Comparison of ENCODE assay signal across 13 cellular contexts in the genomic region with DNA sequence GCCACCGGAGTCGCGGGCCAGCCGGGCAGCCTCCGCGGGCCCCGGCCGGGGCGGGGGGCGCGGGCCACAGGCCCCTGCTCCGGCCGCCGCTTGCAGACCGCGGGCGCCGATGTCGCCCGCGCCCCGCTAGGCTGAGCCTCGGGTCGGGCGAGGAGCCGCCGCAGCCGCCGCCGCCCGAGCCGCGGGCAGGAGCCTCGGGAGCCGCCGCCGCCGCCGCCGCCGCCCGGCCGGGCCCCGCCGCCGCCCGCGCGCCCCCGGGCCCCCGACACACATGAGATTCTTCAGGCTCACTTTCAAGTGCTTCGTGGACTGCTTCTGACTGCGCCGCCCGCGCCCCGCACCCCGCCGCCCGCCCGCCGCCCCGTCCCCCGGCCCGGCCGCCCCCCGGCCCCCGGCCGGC. TPM values are rescaled to one million over a fixed set of nuclear protein-coding genes. Genes with fewer than 3 reads are reported as not detected.
DNase-seq lines count a peak whose midpoint lies in the region; ATAC-seq and TF ChIP-seq lines count a peak whose summit lies in the region.
"Had no signal": no experiment of that assay in that cellular context is flagged by ENCODE, and none has a peak within 500 bp of the region (broad histone marks: within the 10 kb centered on the region; RNA-seq: fewer than 3 reads in every experiment).

No MANE protein-coding gene starts in this region.

- no peak overlapping the region for H3K27ac Mint-ChIP-seq in effector memory CD8-positive, alpha-beta T cell
- H3K27ac Mint-ChIP-seq in stimulated activated effector memory CD8-positive, alpha-beta T cell treated with anti-CD3 and anti-CD28 coated beads, Interleukin-12 subunit alpha, Interleukin-12 subunit beta, amount 100 ng/mL, for 72 hours = no peak overlapping the region
- H3K27ac Mint-ChIP-seq in T-helper 2 cell treated with Interferon-gamma antibody and Interleukin-4, amounts not matched to agents 5 μg/mL and 100 μg/mL, for 36 hours = no peak overlapping the region
- H3K27ac Mint-ChIP-seq: activated naive CD8-positive, alpha-beta T cell treated with anti-CD3 and anti-CD28 coated beads, Interleukin-2, amount 50 U/mL, for 24 hours had no signal

- H3K9me3 Mint-ChIP-seq in activated T-cell treated with anti-CD3 and anti-CD28 coated beads, Interleukin-2, amount 50 U/mL, for 4 hours = no peaks in the 10 kb centered on the region
- no peaks in the 10 kb centered on the region for H3K9me3 Mint-ChIP-seq in effector memory CD8-positive, alpha-beta T cell
- no peaks in the 10 kb centered on the region for H3K9me3 Mint-ChIP-seq in stimulated activated effector memory CD8-positive, alpha-beta T cell treated with anti-CD3 and anti-CD28 coated beads, Interleukin-12 subunit alpha, Interleukin-12 subunit beta, amount 100 ng/mL, for 72 hours
- H3K9me3 Mint-ChIP-seq in T-helper 2 cell treated with Interferon-gamma antibody and Interleukin-4, amounts not matched to agents 5 μg/mL and 100 μg/mL, for 36 hours = no peaks in the 10 kb centered on the region
- H3K9me3 Mint-ChIP-seq: activated naive CD8-positive, alpha-beta T cell treated with anti-CD3 and anti-CD28 coated beads, Interleukin-2, amount 50 U/mL, for 24 hours had no signal

- H3K4ac ChIP-seq in IMR-90 (ENCODE audit: low read depth, low read length) = no peak overlapping the region

- no TSS peak for BruUV-seq in IMR-90 (replicated peaks; lab: Mats Ljungman, UMichigan)

- TF ChIP-seq RAD21 in IMR-90 (IDR thresholded peaks at IDR 0.05; ENCODE audit: low read length) = no peak

- no peaks in the 10 kb centered on the region for H3K4me1 Mint-ChIP-seq in activated T-cell treated with anti-CD3 and anti-CD28 coated beads, Interleukin-2, amount 50 U/mL, for 4 hours (ENCODE audit: low read depth)
- H3K4me1 Mint-ChIP-seq in effector memory CD8-positive, alpha-beta T cell (ENCODE audit: low read depth in 2 of 2) = no peaks in the 10 kb centered on the region
- no peaks in the 10 kb centered on the region for H3K4me1 Mint-ChIP-seq in stimulated activated effector memory CD8-positive, alpha-beta T cell treated with anti-CD3 and anti-CD28 coated beads, Interleukin-12 subunit alpha, Interleukin-12 subunit beta, amount 100 ng/mL, for 72 hours
- no peaks in the 10 kb centered on the region for H3K4me1 Mint-ChIP-seq in T-helper 2 cell treated with Interferon-gamma antibody and Interleukin-4, amounts not matched to agents 5 μg/mL and 100 μg/mL, for 36 hours (ENCODE audit: low read depth)
- H3K4me1 Mint-ChIP-seq: activated naive CD8-positive, alpha-beta T cell treated with anti-CD3 and anti-CD28 coated beads, Interleukin-2, amount 50 U/mL, for 24 hours had no signal

- H3K4me2 ChIP-seq in IMR-90 (ENCODE audit: low read depth, low read length) = no peak overlapping the region

- H2AK5ac ChIP-seq in IMR-90 (ENCODE audit: low read depth, low read length) = no peak overlapping the region

- peak overlapping the region; percentile 38; the same call in 1 of the 2 replicates for H3K4me3 ChIP-seq in IMR-90 (ENCODE audit: insufficient read depth, low read depth, low read length)
- H3K4me3 ChIP-seq in uterus = no peak overlapping the region

- H3K36me3 ChIP-seq in IMR-90 (ENCODE audit: control insufficient read depth, insufficient read depth, low read length) (peaks cover 4% of the 10 kb centered on the region), uterus (no peaks in the 10 kb centered on the region)

- no peaks in the 10 kb centered on the region; the same call in 1 of the 2 replicates for H3K27me3 ChIP-seq in IMR-90 (ENCODE audit: control insufficient read depth, insufficient read depth, low read length)
- H3K27me3 ChIP-seq in uterus = no peaks in the 10 kb centered on the region

- DNase-seq in activated T-cell treated with anti-CD3 and anti-CD28 coated beads, Interleukin-2, amount 50 U/mL, for 4 hours = no peak
- DNase-seq in activated T-cell treated with anti-CD3 and anti-CD28 coated beads, Interleukin-2, amount 50 U/mL, for 1 hour = no peak
- no peak for DNase-seq in IMR-90
- DNase-seq in effector memory CD8-positive, alpha-beta T cell = no peak
- no peak for DNase-seq in stimulated activated effector memory CD8-positive, alpha-beta T cell treated with anti-CD3 and anti-CD28 coated beads, Interleukin-12 subunit alpha, Interleukin-12 subunit beta, amount 100 ng/mL, for 72 hours (ENCODE audit: low spot score in 2 of 2)
- DNase-seq in uterus = no peak
- no peak for DNase-seq in NCI-H345 treated with DMSO at 0.1 percent for 48 hours (lab: John Stamatoyannopoulos, UW; ENCODE audit: unreplicated experiment)
- no peak for DNase-seq in T-helper 2 cell treated with Interferon-gamma antibody and Interleukin-4, amounts not matched to agents 5 μg/mL and 100 μg/mL, for 36 hours (ENCODE audit: low spot score)
- DNase-seq: activated CD4-positive, CD25-positive, alpha-beta regulatory T cell; Karpas-422 had no signal

- intact Hi-C loops in IMR-90 (cut with micrococcal nuclease) (no loop called here), uterus (cut with DNase I; ENCODE audit: low total_unique reads) (no loop called here)

- peak; percentile 19 to 22 for ATAC-seq in activated T-cell treated with anti-CD3 and anti-CD28 coated beads, Interleukin-2, amount 50 U/mL, for 4 hours
- ATAC-seq in IMR-90 (ENCODE audit: low read depth) = peak; percentile 15
- peak; percentile 47 for ATAC-seq in effector memory CD8-positive, alpha-beta T cell (replicated peaks)
- peak; percentile 17 for ATAC-seq in stimulated activated effector memory CD8-positive, alpha-beta T cell treated with anti-CD3 and anti-CD28 coated beads, Interleukin-12 subunit alpha, Interleukin-12 subunit beta, amount 100 ng/mL, for 72 hours

- POLR2A ChIA-PET in IMR-90 (lab: Charles Lee; ENCODE audit: unreplicated experiment) = no interaction called here

- 0 out of 4 replicates have a peak, but pooled peaks cover 0 to 6% of the 10 kb centered on the region in 2 experiments for H3K79me1 ChIP-seq in IMR-90 (ENCODE audit: low read depth in 1 of 2, low read length in 2 of 2)

- no peak overlapping the region for H4K91ac ChIP-seq in IMR-90 (ENCODE audit: insufficient read depth, low read depth, low read length)

- no peak overlapping the region for H2BK120ac ChIP-seq in IMR-90 (ENCODE audit: low read depth, low read length)

- H3K27ac ChIP-seq in IMR-90 (ENCODE audit: insufficient read depth, low read length) (no peak overlapping the region), uterus (peak overlapping the region in 1 of 2 donors; percentile 27)
- H3K27ac ChIP-seq: HL-60 had no signal

- H4K8ac ChIP-seq in IMR-90 (ENCODE audit: low read depth in 2 of 2, low read length in 2 of 2) = no peak overlapping the region

- no peak overlapping the region for H3K56ac ChIP-seq in IMR-90 (ENCODE audit: extremely low read depth, insufficient read depth, low read length)

- H3K27me3 Mint-ChIP-seq in activated T-cell treated with anti-CD3 and anti-CD28 coated beads, Interleukin-2, amount 50 U/mL, for 4 hours (ENCODE audit: low read depth) = peaks cover 8% of the 10 kb centered on the region
- peaks cover 0 to 8% of the 10 kb centered on the region in 2 donors for H3K27me3 Mint-ChIP-seq in effector memory CD8-positive, alpha-beta T cell
- H3K27me3 Mint-ChIP-seq in T-helper 2 cell treated with Interferon-gamma antibody and Interleukin-4, amounts not matched to agents 5 μg/mL and 100 μg/mL, for 36 hours (ENCODE audit: low read depth) = peaks cover 14% of the 10 kb centered on the region

- dilution Hi-C loops in IMR-90 (cut with HindIII; ENCODE audit: low sequenced_read_pairs, unreplicated experiment) = no loop called here

- no peak overlapping the region for H3K14ac ChIP-seq in IMR-90 (replicated peaks; ENCODE audit: low read depth, low read length)

- H4K20me1 ChIP-seq in IMR-90 (ENCODE audit: insufficient read depth, low read length) = peaks cover 12% of the 10 kb centered on the region

- no peak overlapping the region for H3K18ac ChIP-seq in IMR-90 (ENCODE audit: low read depth, low read length)

- CTCF ChIA-PET in IMR-90 (lab: Yijun Ruan, JAX) = no interaction called here

- no peak overlapping the region for H4K5ac ChIP-seq in IMR-90 (ENCODE audit: low read depth, low read length)

- H2BK20ac ChIP-seq in IMR-90 (ENCODE audit: low read depth, low read length) = no peak overlapping the region

- no peak overlapping the region for H3K23ac ChIP-seq in IMR-90 (ENCODE audit: low read depth, low read length)

- TF ChIP-seq CTCF in IMR-90 (conservative IDR thresholded peaks at IDR 0.05; ENCODE audit: low read depth, low read length) = no peak
- TF ChIP-seq CTCF in uterus (IDR thresholded peaks at IDR 0.05) = no peak

- H2AFZ ChIP-seq in IMR-90 (replicated peaks; ENCODE audit: low read length, poor library complexity) = no peak overlapping the region

- peaks cover 9% of the 10 kb centered on the region for H3K4me1 ChIP-seq in IMR-90 (ENCODE audit: control insufficient read depth, insufficient read depth, low read length)
- H3K4me1 ChIP-seq in uterus = no peaks in the 10 kb centered on the region

- no peak overlapping the region for H2AK9ac ChIP-seq in IMR-90 (replicated peaks; ENCODE audit: low read depth, low read length, poor library complexity)

- TF ChIP-seq POLR2A in IMR-90 (IDR thresholded peaks at IDR 0.05; ENCODE audit: low read depth, low read length) (no peak), uterus (IDR thresholded peaks at IDR 0.05) (no peak)

- no peak overlapping the region for H3K4me3 Mint-ChIP-seq in activated T-cell treated with anti-CD3 and anti-CD28 coated beads, Interleukin-2, amount 50 U/mL, for 4 hours
- peak overlapping the region; percentile 83 to 86 for H3K4me3 Mint-ChIP-seq in effector memory CD8-positive, alpha-beta T cell
- peak overlapping the region; percentile 72 for H3K4me3 Mint-ChIP-seq in stimulated activated effector memory CD8-positive, alpha-beta T cell treated with anti-CD3 and anti-CD28 coated beads, Interleukin-12 subunit alpha, Interleukin-12 subunit beta, amount 100 ng/mL, for 72 hours
- H3K4me3 Mint-ChIP-seq in T-helper 2 cell treated with Interferon-gamma antibody and Interleukin-4, amounts not matched to agents 5 μg/mL and 100 μg/mL, for 36 hours = no peak overlapping the region
- H3K4me3 Mint-ChIP-seq: activated naive CD8-positive, alpha-beta T cell treated with anti-CD3 and anti-CD28 coated beads, Interleukin-2, amount 50 U/mL, for 24 hours had no signal

- H3K36me3 Mint-ChIP-seq in activated T-cell treated with anti-CD3 and anti-CD28 coated beads, Interleukin-2, amount 50 U/mL, for 4 hours (ENCODE audit: insufficient read depth) = no peaks in the 10 kb centered on the region
- no peaks in the 10 kb centered on the region for H3K36me3 Mint-ChIP-seq in effector memory CD8-positive, alpha-beta T cell (ENCODE audit: insufficient read depth)
- no peaks in the 10 kb centered on the region for H3K36me3 Mint-ChIP-seq in stimulated activated effector memory CD8-positive, alpha-beta T cell treated with anti-CD3 and anti-CD28 coated beads, Interleukin-12 subunit alpha, Interleukin-12 subunit beta, amount 100 ng/mL, for 72 hours
- no peaks in the 10 kb centered on the region for H3K36me3 Mint-ChIP-seq in T-helper 2 cell treated with Interferon-gamma antibody and Interleukin-4, amounts not matched to agents 5 μg/mL and 100 μg/mL, for 36 hours (ENCODE audit: low read depth)

- H3K9me1 ChIP-seq in IMR-90 (ENCODE audit: insufficient read depth, low read length) = peaks cover 5% of the 10 kb centered on the region; the same call in 1 of the 2 replicates

- no peak overlapping the region for H3K9ac ChIP-seq in IMR-90 (ENCODE audit: low read depth, low read length)

- H2BK5ac ChIP-seq in IMR-90 (ENCODE audit: low read depth, low read length, poor library complexity, severe bottlenecking) = no peak overlapping the region

- H3K9me3 ChIP-seq in IMR-90 (ENCODE audit: control insufficient read depth, insufficient read depth, low read length) (peaks cover 6% of the 10 kb centered on the region; the same call in 1 of the 2 replicates), uterus (no peaks in the 10 kb centered on the region)

- H2BK15ac ChIP-seq in IMR-90 (ENCODE audit: low read depth, low read length) = no peak overlapping the region

- no CpG with 5 or more reads among the region's 69 CpGs for WGBS in IMR-90 (ENCODE audit: extremely low coverage in 2 of 2, insufficient read length in 1 of 2), 2 experiments

- in situ Hi-C loops in IMR-90 (cut with MboI; ENCODE audit: low sequenced_read_pairs) = no loop called here

RNA-seq across cellular contexts. Expression of a gene that starts 0.3 kb away (rescaled TPM):
- total RNA-seq in activated T-cell treated with anti-CD3 and anti-CD28 coated beads, Interleukin-2, amount 50 U/mL, for 4 hours = 1 to 10 TPM; 1.1 to 1.9 (median 1.6) TPM
- 6.7 and 7.2 TPM in 2 replicates for total RNA-seq in IMR-90 (2012; rRNA removed)
- polyA plus RNA-seq in IMR-90 (2012; rRNA removed) = 21.1 and 25.5 TPM in 2 replicates
- polyA plus RNA-seq in IMR-90 (2012; cell fraction: cytosol; rRNA removed) = 15.6 and 31.1 TPM in 2 replicates
- polyA plus RNA-seq in IMR-90 (2012; cell fraction: nucleus; rRNA removed; ENCODE audit: low replicate concordance) = 48.5 and 108 TPM in 2 replicates
- 10 to 100 TPM in 2 of 4 donors, 1 to 10 TPM in 2; 4.7 to 40.3 (median 11.2) TPM for total RNA-seq in uterus

RNA-seq across cellular contexts. Expression of a gene that starts 14.5 kb away (rescaled TPM):
- under 1 TPM; 0.26 to 0.71 (median 0.51) TPM for total RNA-seq in activated T-cell treated with anti-CD3 and anti-CD28 coated beads, Interleukin-2, amount 50 U/mL, for 4 hours
- total RNA-seq in IMR-90 (2012; rRNA removed) (0.18 TPM in 1 of 2 replicates, not detected in the other), uterus (1 to 10 TPM in 3 of 4 donors, not detected in 1; 1.8 to 8.5 (median 5.9) TPM)
- 0.13 and 0.22 TPM in 2 replicates for polyA plus RNA-seq in IMR-90 (2012; rRNA removed)
- 0.22 TPM in 2 replicates for polyA plus RNA-seq in IMR-90 (2012; cell fraction: cytosol; rRNA removed)
- 2.2 and 2.5 TPM in 2 replicates for polyA plus RNA-seq in IMR-90 (2012; cell fraction: nucleus; rRNA removed; ENCODE audit: low replicate concordance)

RNA-seq across cellular contexts. Expression of a gene that starts 36.1 kb away (rescaled TPM):
- total RNA-seq in activated T-cell treated with anti-CD3 and anti-CD28 coated beads, Interleukin-2, amount 50 U/mL, for 4 hours = 100 to 1,000 TPM; 134 to 176 (median 151) TPM
- total RNA-seq in IMR-90 (2012; rRNA removed) (166 and 244 TPM in 2 replicates), uterus (100 to 1,000 TPM in 2 of 4 donors, 10 to 100 TPM in 2; 86.6 to 177 (median 102) TPM)
- 125 and 131 TPM in 2 replicates for polyA plus RNA-seq in IMR-90 (2012; rRNA removed)
- polyA plus RNA-seq in IMR-90 (2012; cell fraction: cytosol; rRNA removed) = 118 and 139 TPM in 2 replicates
- polyA plus RNA-seq in IMR-90 (2012; cell fraction: nucleus; rRNA removed; ENCODE audit: low replicate concordance) = 56.8 and 80.0 TPM in 2 replicates

RNA-seq across cellular contexts. Expression of a gene that starts 36.6 kb away (rescaled TPM):
- 1 to 10 TPM; 2.6 to 3.4 (median 3.1) TPM for total RNA-seq in activated T-cell treated with anti-CD3 and anti-CD28 coated beads, Interleukin-2, amount 50 U/mL, for 4 hours
- 4.3 and 4.7 TPM in 2 replicates for total RNA-seq in IMR-90 (2012; rRNA removed)
- polyA plus RNA-seq in IMR-90 (2012; rRNA removed) = 7.0 and 8.3 TPM in 2 replicates
- 7.5 and 11.5 TPM in 2 replicates for polyA plus RNA-seq in IMR-90 (2012; cell fraction: cytosol; rRNA removed)
- polyA plus RNA-seq in IMR-90 (2012; cell fraction: nucleus; rRNA removed; ENCODE audit: low replicate concordance) = 11.4 and 27.2 TPM in 2 replicates
- total RNA-seq in uterus = 10 to 100 TPM in 3 of 4 donors, 1 to 10 TPM in 1; 2.9 to 24.9 (median 13.1) TPM

RNA-seq across cellular contexts. Expression of a gene that starts 41.1 kb away (rescaled TPM):
- under 1 TPM; 0.11 to 0.42 (median 0.33) TPM for total RNA-seq in activated T-cell treated with anti-CD3 and anti-CD28 coated beads, Interleukin-2, amount 50 U/mL, for 4 hours
- under 0.01 TPM in 2 replicates for total RNA-seq in IMR-90 (2012; rRNA removed)
- polyA plus RNA-seq in IMR-90 (2012; rRNA removed) = 0.09 and 0.16 TPM in 2 replicates
- 0.05 and 0.20 TPM in 2 replicates for polyA plus RNA-seq in IMR-90 (2012; cell fraction: cytosol; rRNA removed)
- polyA plus RNA-seq in IMR-90 (2012; cell fraction: nucleus; rRNA removed; ENCODE audit: low replicate concordance) = 0.05 and 0.16 TPM in 2 replicates
- under 1 TPM in 1 of 4 donors, not detected in 3; 0.21 TPM for total RNA-seq in uterus
- total RNA-seq: myocyte had no signal

Comparison
In these comparisons a context has a peak if more than half of its experiments do, and no peak if none do; other contexts are left out.
1. H3K4me3 Mint-ChIP-seq: peak in effector memory CD8-positive, alpha-beta T cell (2 of 2) and stimulated activated effector memory CD8-positive, alpha-beta T cell treated with anti-CD3 and anti-CD28 coated beads, Interleukin-12 subunit alpha, Interleukin-12 subunit beta, amount 100 ng/mL, for 72 hours (single experiment); none in activated T-cell treated with anti-CD3 and anti-CD28 coated beads, Interleukin-2, amount 50 U/mL, for 4 hours (single experiment) and T-helper 2 cell treated with Interferon-gamma antibody and Interleukin-4, amounts not matched to agents 5 μg/mL and 100 μg/mL, for 36 hours (single experiment).
2. Peak in every context shown above with its lines, with median percentiles within 50 percentile points of each other: ATAC-seq.